ENCODE assay signal across 9 cellular contexts in genomic region chr17:6752068-6752909, GRCh38. TPM values are rescaled to one million over a fixed set of nuclear protein-coding genes. Genes with fewer than 3 reads are reported as not detected.
DNase-seq lines count a peak whose midpoint lies in the region; ATAC-seq, FAIRE-seq and TF ChIP-seq lines count a peak whose summit lies in the region.
"Had no signal": no experiment of that assay in that cellular context is flagged by ENCODE, and none has a peak within 500 bp of the region (broad histone marks: within the 10 kb centered on the region; RNA-seq: fewer than 3 reads in every experiment).

No MANE protein-coding gene starts in this region.

- H4K20me1 ChIP-seq in DND-41 (ENCODE audit: insufficient read depth, low read length) = no peaks in the 10 kb centered on the region

- no peak overlapping the region; the same call in 1 of the 2 replicates for H3K9ac ChIP-seq in DND-41 (ENCODE audit: low read depth, low read length)

- H3K27ac ChIP-seq in DND-41 (ENCODE audit: low read length) = peak overlapping the region; percentile 55
- H3K27ac ChIP-seq in Panc1 (ENCODE audit: low read length) = peak overlapping the region; percentile 20; the same call in 1 of the 2 replicates

- H3K4me1 ChIP-seq in DND-41 (ENCODE audit: insufficient read depth, low read length) (peaks cover 50% of the 10 kb centered on the region), Panc1 (ENCODE audit: control insufficient read depth, insufficient read depth, low read length) (no peaks in the 10 kb centered on the region)

- in situ Hi-C loops in Panc1 (cut with HindIII; ENCODE audit: low pct_unique_long_range_greater_than_20kb, low sequenced_read_pairs) = no loop called here

- no TSS peak for BruUV-seq in Panc1 (replicated peaks; lab: Mats Ljungman, UMichigan)

- no peaks in the 10 kb centered on the region for H3K36me3 Mint-ChIP-seq in mesothelial cell of epicardium

- intact Hi-C loops in Panc1 (cut with micrococcal nuclease; ENCODE audit: unreplicated experiment) = no loop called here

- H3K4me1 Mint-ChIP-seq in mesothelial cell of epicardium = peaks cover 15% of the 10 kb centered on the region

- H3K36me3 ChIP-seq in DND-41 (ENCODE audit: insufficient read depth, low read length) = no peaks in the 10 kb centered on the region
- no peaks in the 10 kb centered on the region for H3K36me3 ChIP-seq in Panc1 (ENCODE audit: control insufficient read depth, insufficient read depth, low read length)

- H3K27me3 Mint-ChIP-seq in mesothelial cell of epicardium (ENCODE audit: low read depth) = peaks cover 22% of the 10 kb centered on the region

- no peak for FAIRE-seq in urothelium cell line (lab: Jason Lieb, UNC)
- no peak for FAIRE-seq in GM12892 (lab: Jason Lieb, UNC)

- TF ChIP-seq POLR2A in GM12892 (IDR thresholded peaks at IDR 0.05; ENCODE audit: low read depth, low read length) = no peak

- H3K4me3 ChIP-seq in DND-41 (ENCODE audit: low read depth in 1 of 2, low read length in 2 of 2) (no peak overlapping the region), Panc1 (ENCODE audit: low read depth in 2 of 2, low read length in 2 of 2) (no peak overlapping the region)

- peak overlapping the region; percentile 35; the same call in 1 of the 2 replicates for H2AFZ ChIP-seq in DND-41 (ENCODE audit: low read depth, low read length)

- no peak overlapping the region for H3K4me2 ChIP-seq in DND-41 (ENCODE audit: insufficient read depth, low read length)

- ATAC-seq in DND-41 (ENCODE audit: insufficient read depth, low read depth) = no peak
- no peak for ATAC-seq in Panc1
- no peak for ATAC-seq in HG03378 (IDR thresholded peaks at IDR 0.05; ENCODE audit: unreplicated experiment)

- H3K9me3 ChIP-seq in DND-41 (ENCODE audit: insufficient read depth, low read length, severe bottlenecking) (no peaks in the 10 kb centered on the region), Panc1 (ENCODE audit: control insufficient read depth, insufficient read depth, low read depth, low read length) (no peaks in the 10 kb centered on the region)

- no peak for TF ChIP-seq CTCF in DND-41 (IDR thresholded peaks at IDR 0.05; ENCODE audit: borderline replicate concordance, extremely low read depth, low read length, poor library complexity, severe bottlenecking)
- no peak for TF ChIP-seq CTCF in Panc1 (IDR thresholded peaks at IDR 0.05)
- no peak for TF ChIP-seq CTCF in mesothelial cell of epicardium (IDR thresholded peaks at IDR 0.05; ENCODE audit: unreplicated experiment)

- no peaks in the 10 kb centered on the region for H3K27me3 ChIP-seq in DND-41 (ENCODE audit: insufficient read depth, low read length, poor library complexity)
- H3K27me3 ChIP-seq in Panc1 (ENCODE audit: control insufficient read depth, insufficient read depth, low read length) = 0 out of 2 replicates have a peak, but pooled peaks cover under 1% of the 10 kb centered on the region

- DNase-seq in DND-41 (peak; percentile 24), Panc1 (ENCODE audit: low read depth, low spot score) (no peak), dermis microvascular lymphatic vessel endothelial cell (ENCODE audit: low read depth in 2 of 2) (peak; percentile 98), mesothelial cell of epicardium (ENCODE audit: low spot score in 2 of 2, unreplicated experiment in 2 of 2) (no peak), urothelium cell line (ENCODE audit: low spot score) (peak; percentile 83), GM12892 (ENCODE audit: insufficient read length) (no peak), retina (no peak)

- peaks cover 4% of the 10 kb centered on the region for H3K79me2 ChIP-seq in DND-41 (ENCODE audit: insufficient read depth, low read length)

- CTCF ChIA-PET in Panc1 (lab: Charles Lee) = no interaction called here

- H3K9me3 Mint-ChIP-seq in mesothelial cell of epicardium = peaks cover 9% of the 10 kb centered on the region

- POLR2A ChIA-PET in Panc1 (lab: Charles Lee) = no interaction called here

- H3K27ac Mint-ChIP-seq in mesothelial cell of epicardium = peak overlapping the region; percentile 95

- H3K4me3 Mint-ChIP-seq in mesothelial cell of epicardium = no peak overlapping the region

RNA-seq across cellular contexts. Expression of gene XAF1, which starts 3.6 kb away (rescaled TPM):
- total RNA-seq in Panc1 (2021; ENCODE audit: unreplicated experiment) (3.5 TPM), dermis microvascular lymphatic vessel endothelial cell (1.5 and 4.7 TPM in 2 replicates), mesothelial cell of epicardium (4.5 to 8.1 TPM (median 5.1 TPM) in 3 replicates)
- polyA plus RNA-seq in Panc1 (2012; ENCODE audit: insufficient read length) = 3.9 TPM
- 48.9 TPM for polyA plus RNA-seq in GM12892 (2012; ENCODE audit: missing spikeins)

RNA-seq across cellular contexts. Expression of gene FBXO39, which starts 23.7 kb away (rescaled TPM):
- total RNA-seq in Panc1 (2021; ENCODE audit: unreplicated experiment) (not detected), dermis microvascular lymphatic vessel endothelial cell (11.6 and 34.6 TPM in 2 replicates), mesothelial cell of epicardium (not detected in 3 replicates)
- polyA plus RNA-seq in Panc1 (2012; ENCODE audit: insufficient read length) = not detected
- not detected for polyA plus RNA-seq in GM12892 (2012; ENCODE audit: missing spikeins)

RNA-seq across cellular contexts. Expression of gene SLC13A5, which starts 39.1 kb away (rescaled TPM):
- total RNA-seq in Panc1 (2021; ENCODE audit: unreplicated experiment) = 0.26 TPM
- not detected for polyA plus RNA-seq in Panc1 (2012; ENCODE audit: insufficient read length)
- 0.26 and 0.38 TPM in 2 replicates for total RNA-seq in dermis microvascular lymphatic vessel endothelial cell
- total RNA-seq in mesothelial cell of epicardium = 0.18 to 0.47 TPM (median 0.38 TPM) in 3 replicates
- polyA plus RNA-seq in GM12892 (2012; ENCODE audit: missing spikeins) = 0.36 TPM
- total RNA-seq: mononuclear cell had no signal

Comparison
In these comparisons a context has a peak if more than half of its experiments do, and no peak if none do; other contexts are left out.
1. DNase-seq: peak in DND-41 (single experiment), dermis microvascular lymphatic vessel endothelial cell (2 of 2) and urothelium cell line (single experiment); none in Panc1 (single experiment), mesothelial cell of epicardium (0 of 2), GM12892 (single experiment) and retina (single experiment).
2. RNA of gene FBXO39, which starts 23.7 kb away (total RNA-seq): 11.6 to 34.6 TPM in dermis microvascular lymphatic vessel endothelial cell; not detected in mesothelial cell of epicardium and not detected in Panc1 (single experiment); every median in the first group is over 10 times any median in the second.